Comparison of ENCODE assay signal across 8 cellular contexts in the genomic region with DNA sequence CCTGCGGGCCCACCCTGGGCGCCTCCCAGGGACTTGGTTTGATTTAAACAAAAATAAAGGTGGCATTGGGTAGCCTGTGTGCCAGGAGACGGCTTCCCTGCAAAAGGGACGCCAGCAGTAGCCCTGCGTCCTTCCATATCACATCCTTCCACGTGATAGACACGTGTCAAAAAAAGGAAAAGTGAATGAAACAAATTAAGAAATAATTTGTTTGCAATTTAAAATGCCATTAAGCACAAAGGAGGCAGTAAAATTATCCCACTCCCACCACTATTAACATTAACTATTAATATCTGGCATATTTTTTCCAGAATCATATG. TPM values are rescaled to one million over a fixed set of nuclear protein-coding genes. Genes with fewer than 3 reads are reported as not detected.
DNase-seq lines count a peak whose midpoint lies in the region; ATAC-seq, FAIRE-seq and TF ChIP-seq lines count a peak whose summit lies in the region.

No MANE protein-coding gene starts in this region.

- H3K4me1 ChIP-seq in BLaER1 (peaks cover 41% of the 10 kb centered on the region), OCI-LY3 (ENCODE audit: low read length) (peaks cover 18% of the 10 kb centered on the region), H1 (replicated peaks in 1 of 4; ENCODE audit: control insufficient read depth in 3 of 4, insufficient read depth in 4 of 4, low read length in 3 of 4) (peaks cover 0 to 10% (median 7%) of the 10 kb centered on the region in 4 experiments; a peak in 6 of 7 replicates), neuronal stem cell (ENCODE audit: control insufficient read depth in 2 of 2, insufficient read depth in 1 of 2, low read depth in 1 of 2, low read length in 2 of 2) (peaks cover 8 to 9% of the 10 kb centered on the region in 2 donors)

- H2BK15ac ChIP-seq in H1 (ENCODE audit: low read length) (no peak overlapping the region), neuronal stem cell (ENCODE audit: low read length) (no peak overlapping the region)

- H3K27me3 ChIP-seq in BLaER1 (peaks cover 8% of the 10 kb centered on the region), OCI-LY3 (ENCODE audit: low read depth, low read length) (no peaks in the 10 kb centered on the region), H1 (replicated peaks in 1 of 4; ENCODE audit: control insufficient read depth in 3 of 4, extremely low read depth in 1 of 4, insufficient read depth in 3 of 4, low read length in 3 of 4) (no peaks in the 10 kb centered on the region), neuronal stem cell (ENCODE audit: control insufficient read depth in 3 of 3, insufficient read depth in 3 of 3, low read depth in 1 of 3, low read length in 3 of 3) (peaks cover 0 to 11% (median 0%) of the 10 kb centered on the region in 3 experiments)

- H3K4me3 ChIP-seq in BLaER1 (peak overlapping the region; percentile 62), OCI-LY3 (ENCODE audit: low read length) (peak overlapping the region; percentile 69), H1 (ENCODE audit: extremely low read depth in 1 of 4, insufficient read depth in 2 of 4, low read depth in 3 of 4, low read length in 4 of 4) (peak overlapping the region in 1 of 4 experiments; percentile 47; a peak in 2 of 8 replicates), neuronal stem cell (ENCODE audit: low read length in 2 of 2) (peak overlapping the region; percentile 37 to 70)

- no peak for TF ChIP-seq POLR2A in H1 (IDR thresholded peaks at IDR 0.05; ENCODE audit: control extremely low read depth in 1 of 2, low read depth in 2 of 2, low read length in 2 of 2)

- H3K4me2 ChIP-seq in BLaER1, result peak overlapping the region; percentile 85
- peak overlapping the region; percentile 84 for H3K4me2 ChIP-seq in OCI-LY3 (ENCODE audit: low read length)
- H3K4me2 ChIP-seq in H1 (ENCODE audit: insufficient read depth in 1 of 2, low read depth in 2 of 2, low read length in 2 of 2), result peak overlapping the region; percentile 4 to 59; a peak in 3 of 4 replicates
- H3K4me2 ChIP-seq in neuronal stem cell (ENCODE audit: insufficient read depth, low read length, poor library complexity, severe bottlenecking), result peak overlapping the region; percentile 28

- no peak for ATAC-seq in GM21360 (IDR thresholded peaks at IDR 0.05; ENCODE audit: unreplicated experiment)

- CTCF ChIA-PET in H1 (lab: Charles Lee; ENCODE audit: partially characterized antibody), result interaction anchor here (1.0 to 7.6 kb wide), 10 partner anchors 18 to 235 kb away, joined by 3 to 69 read pairs (median 7); partner anchors contain the start of gene TSPAN15

- H3K9ac ChIP-seq in BLaER1, result peak overlapping the region; percentile 51
- H3K9ac ChIP-seq in OCI-LY3 (ENCODE audit: low read length), result peak overlapping the region; percentile 56; the same call in 1 of the 2 replicates
- H3K9ac ChIP-seq in H1 (replicated peaks in 1 of 4; ENCODE audit: extremely low read depth in 1 of 4, low read depth in 3 of 4, low read length in 3 of 4), result no peak overlapping the region
- H3K9ac ChIP-seq in neuronal stem cell (ENCODE audit: low read depth, low read length, poor library complexity), result no peak overlapping the region

- no peak overlapping the region for H2BK120ac ChIP-seq in H1 (replicated peaks; ENCODE audit: low read depth, low read length)
- H2BK120ac ChIP-seq in neuronal stem cell (ENCODE audit: low read depth, low read length), result peak overlapping the region; percentile 10

- H3K23ac ChIP-seq in H1 (ENCODE audit: insufficient read length) (no peak overlapping the region), neuronal stem cell (ENCODE audit: low read depth, low read length, poor library complexity) (no peak overlapping the region)

- WGBS in H1 (ENCODE audit: extremely low coverage in 1 of 2, insufficient coverage in 1 of 2, insufficient read length in 1 of 2, insufficient replicate concordance in 2 of 2, low coverage in 1 of 2, low lambda C conversion rate in 2 of 2, missing lambda C conversion rate in 1 of 2), 2 experiments, result 53% methylated on average over 7 of the region's 7 CpGs; no CpG with 5 or more reads in 1 of the 2 experiments
- WGBS in neuronal stem cell (ENCODE audit: extremely low coverage in 2 of 2, insufficient read length in 2 of 2, insufficient replicate concordance in 1 of 2), 2 donors, result no CpG with 5 or more reads among the region's 7 CpGs

- H4K5ac ChIP-seq in H1 (ENCODE audit: insufficient read length, low read depth, low read length), result no peak overlapping the region

- H2BK12ac ChIP-seq in H1 (ENCODE audit: low read depth, low read length) (no peak overlapping the region), neuronal stem cell (ENCODE audit: low read length) (no peak overlapping the region)

- no peak overlapping the region for H3K4ac ChIP-seq in H1 (replicated peaks; ENCODE audit: insufficient read length, low read depth, low read length)
- H3K4ac ChIP-seq in neuronal stem cell (ENCODE audit: low read length), result no peak overlapping the region

- H3K18ac ChIP-seq in H1 (ENCODE audit: extremely low read depth, low read length), result peak overlapping the region; percentile 32; the same call in 1 of the 2 replicates
- H3K18ac ChIP-seq in neuronal stem cell (ENCODE audit: low read length), result peak overlapping the region; percentile 16

- H4K20me1 ChIP-seq in BLaER1 (no peaks in the 10 kb centered on the region), OCI-LY3 (ENCODE audit: insufficient read depth, low read length) (no peaks in the 10 kb centered on the region), H1 (replicated peaks in 1 of 2; ENCODE audit: control insufficient read depth in 1 of 2, insufficient read depth in 2 of 2, low read length in 2 of 2) (no peaks in the 10 kb centered on the region)

- H3K9me3 ChIP-seq in BLaER1, result no peaks in the 10 kb centered on the region
- no peaks in the 10 kb centered on the region for H3K9me3 ChIP-seq in OCI-LY3 (ENCODE audit: insufficient read depth, low read length)
- H3K9me3 ChIP-seq in H1 (ENCODE audit: insufficient read depth in 2 of 2, low read depth in 1 of 2, low read length in 1 of 2), result no peaks in the 10 kb centered on the region
- H3K9me3 ChIP-seq in neuronal stem cell (replicated peaks in 1 of 2; ENCODE audit: control insufficient read depth in 2 of 2, insufficient read depth in 1 of 2, low read depth in 1 of 2, low read length in 2 of 2), result no peaks in the 10 kb centered on the region

- H3K27ac ChIP-seq in BLaER1 (peak overlapping the region; percentile 66), OCI-LY3 (ENCODE audit: low read length) (peak overlapping the region; percentile 37), H1 (ENCODE audit: low read depth, low read length) (no peak overlapping the region), neuronal stem cell (replicated peaks; ENCODE audit: low read length) (no peak overlapping the region)

- H3K14ac ChIP-seq in H1 (ENCODE audit: insufficient read length) (no peak overlapping the region), neuronal stem cell (ENCODE audit: low read length) (no peak overlapping the region)

- no peak for TF ChIP-seq EP300 in H1 (IDR thresholded peaks at IDR 0.05; ENCODE audit: borderline replicate concordance in 1 of 2, low read depth in 2 of 2, low read length in 2 of 2)

- TF ChIP-seq RAD21 in H1 (IDR thresholded peaks at IDR 0.05 in 1 of 2, conservative IDR thresholded peaks at IDR 0.05 in 1 of 2; ENCODE audit: low read depth in 2 of 2, low read length in 2 of 2), result no peak

- H3K23me2 ChIP-seq in H1 (ENCODE audit: low read depth, low read length), result no peaks in the 10 kb centered on the region

- no peak overlapping the region for H3K56ac ChIP-seq in H1 (replicated peaks; ENCODE audit: insufficient read length, low read depth, low read length)

- H2BK5ac ChIP-seq in H1 (ENCODE audit: low read depth, low read length) (no peak overlapping the region), neuronal stem cell (ENCODE audit: low read length) (no peak overlapping the region)

- H2AK5ac ChIP-seq in H1 (ENCODE audit: low read depth, low read length) (no peak overlapping the region), neuronal stem cell (ENCODE audit: low read depth, low read length) (no peak overlapping the region)

- DNase-seq in H1 (ENCODE audit: low read depth in 1 of 2, low spot score in 2 of 2), result no peak
- DNase-seq in neuronal stem cell (ENCODE audit: low spot score), result no peak
- DNase-seq in HTR-8/SVneo (ENCODE audit: insufficient read length, low spot score), result no peak
- no peak for DNase-seq in medulla oblongata (ENCODE audit: extremely low spot score)
- no peak for DNase-seq in cortex of kidney (lab: John Stamatoyannopoulos, UW)

- H3K79me1 ChIP-seq in H1 (ENCODE audit: low read depth, low read length) (no peaks in the 10 kb centered on the region), neuronal stem cell (ENCODE audit: low read depth, low read length) (no peaks in the 10 kb centered on the region)

- peak overlapping the region; percentile 87 for H2AFZ ChIP-seq in OCI-LY3 (ENCODE audit: low read depth, low read length)
- no peak overlapping the region; the same call in 1 of the 2 replicates for H2AFZ ChIP-seq in H1 (ENCODE audit: low read length)
- peak overlapping the region; percentile 99 for H2AFZ ChIP-seq in neuronal stem cell (ENCODE audit: low read length)

- H3K79me2 ChIP-seq in OCI-LY3 (ENCODE audit: low read length) (no peaks in the 10 kb centered on the region), H1 (ENCODE audit: control insufficient read depth in 1 of 2, insufficient read depth in 2 of 2, low read length in 2 of 2) (no peaks in the 10 kb centered on the region)

- POLR2A ChIA-PET in H1 (lab: Charles Lee; ENCODE audit: partially characterized antibody), result no interaction called here

- TF ChIP-seq CTCF in OCI-LY3 (IDR thresholded peaks at IDR 0.05; ENCODE audit: low read depth, low read length) (no peak), H1 (IDR thresholded peaks at IDR 0.05; ENCODE audit: control extremely low read depth in 1 of 3, insufficient read depth in 1 of 3, low read depth in 1 of 3, low read length in 3 of 3) (no peak)

- FAIRE-seq in H1 (lab: Jason Lieb, UNC) (no peak), HTR-8/SVneo (lab: Jason Lieb, UNC) (no peak)

- H3K36me3 ChIP-seq in BLaER1 (no peaks in the 10 kb centered on the region), OCI-LY3 (replicated peaks; ENCODE audit: low read depth, low read length) (no peaks in the 10 kb centered on the region), H1 (ENCODE audit: control insufficient read depth in 2 of 4, insufficient read depth in 4 of 4, low read length in 3 of 4) (no peaks in the 10 kb centered on the region), neuronal stem cell (replicated peaks in 1 of 2; ENCODE audit: control insufficient read depth in 2 of 2, insufficient read depth in 2 of 2, low read length in 2 of 2) (no peaks in the 10 kb centered on the region)

- H4K8ac ChIP-seq in H1 (ENCODE audit: extremely low read depth, insufficient read depth, low read length) (peak overlapping the region; percentile 93; the same call in 1 of the 2 replicates), neuronal stem cell (ENCODE audit: low read depth, low read length) (no peak overlapping the region)

- H4K91ac ChIP-seq in H1 (replicated peaks; ENCODE audit: insufficient read length, low read length) (no peak overlapping the region), neuronal stem cell (ENCODE audit: low read depth, low read length, poor library complexity) (no peak overlapping the region)

- H2BK20ac ChIP-seq in H1 (ENCODE audit: low read length), result no peak overlapping the region

RNA-seq across cellular contexts. Expression of gene TACR2, which starts 7.6 kb away (rescaled TPM):
- total RNA-seq in H1 (2021; fragmentation: NEBNext Ultra II Directional; extraction: Animal tissue kit (Norgen Biotek cat#: 25700)), result not detected in 2 replicates
- polyA plus RNA-seq in H1 (2011; rRNA removed), result 0.06 TPM in 1 of 2 replicates, not detected in the other
- 0.06 TPM for polyA plus RNA-seq in H1 (2011; cell fraction: cytosol; rRNA removed)
- polyA plus RNA-seq in H1 (2011; cell fraction: nucleus; rRNA removed), result 0.06 TPM
- polyA plus RNA-seq in H1 (2012, experiment 1 of 2), result 0.13 to 0.33 TPM (median 0.20 TPM) in 4 replicates
- polyA plus RNA-seq in H1 (2012, experiment 2 of 2), result not detected
- 0.04 TPM for polyA plus RNA-seq in H1 (2013, experiment 1 of 2)
- 0.04 TPM for polyA plus RNA-seq in H1 (2013, experiment 2 of 2)
- not detected in 2 replicates for polyA minus RNA-seq in H1 (2011; rRNA and poly(A)+ RNA removed)
- polyA minus RNA-seq in H1 (2011; cell fraction: cytosol; rRNA and poly(A)+ RNA removed), result not detected
- not detected for polyA minus RNA-seq in H1 (2011; cell fraction: nucleus; rRNA and poly(A)+ RNA removed)
- not detected for polyA plus RNA-seq in neuronal stem cell (2013, experiment 1 of 2)
- polyA plus RNA-seq in neuronal stem cell (2013, experiment 2 of 2), result not detected

RNA-seq across cellular contexts. Expression of gene TSPAN15, which starts 42.1 kb away (rescaled TPM):
- 9.7 and 11.6 TPM in 2 replicates for total RNA-seq in H1 (2021; fragmentation: NEBNext Ultra II Directional; extraction: Animal tissue kit (Norgen Biotek cat#: 25700))
- polyA plus RNA-seq in H1 (2011; rRNA removed), result 20.0 and 20.9 TPM in 2 replicates
- polyA plus RNA-seq in H1 (2011; cell fraction: cytosol; rRNA removed), result 23.6 TPM
- 19.6 TPM for polyA plus RNA-seq in H1 (2011; cell fraction: nucleus; rRNA removed)
- polyA plus RNA-seq in H1 (2012, experiment 1 of 2), result 11.9 to 16.4 TPM (median 13.9 TPM) in 4 replicates
- 13.3 TPM for polyA plus RNA-seq in H1 (2012, experiment 2 of 2)
- polyA plus RNA-seq in H1 (2013, experiment 1 of 2), result 6.6 TPM
- 8.5 TPM for polyA plus RNA-seq in H1 (2013, experiment 2 of 2)
- 13.7 and 25.4 TPM in 2 replicates for polyA minus RNA-seq in H1 (2011; rRNA and poly(A)+ RNA removed)
- polyA minus RNA-seq in H1 (2011; cell fraction: cytosol; rRNA and poly(A)+ RNA removed), result 9.3 TPM
- 8.1 TPM for polyA minus RNA-seq in H1 (2011; cell fraction: nucleus; rRNA and poly(A)+ RNA removed)
- polyA plus RNA-seq in neuronal stem cell (2013, experiment 1 of 2), result 10.5 TPM
- 10.6 TPM for polyA plus RNA-seq in neuronal stem cell (2013, experiment 2 of 2)

Comparison
In these comparisons a context has a peak if more than half of its experiments do, and no peak if none do; other contexts are left out.
1. H3K27ac ChIP-seq: peak in BLaER1 (single experiment) and OCI-LY3 (single experiment); none in H1 (single experiment) and neuronal stem cell (single experiment).
2. H3K4me2 ChIP-seq: peak in every context shown above with its lines; median percentile 85 in BLaER1; 84 in OCI-LY3; 32 in H1; 28 in neuronal stem cell.
3. H3K9ac ChIP-seq: peak in BLaER1 (single experiment) and OCI-LY3 (single experiment); none in H1 (0 of 4) and neuronal stem cell (single experiment).